In the genomic region with DNA sequence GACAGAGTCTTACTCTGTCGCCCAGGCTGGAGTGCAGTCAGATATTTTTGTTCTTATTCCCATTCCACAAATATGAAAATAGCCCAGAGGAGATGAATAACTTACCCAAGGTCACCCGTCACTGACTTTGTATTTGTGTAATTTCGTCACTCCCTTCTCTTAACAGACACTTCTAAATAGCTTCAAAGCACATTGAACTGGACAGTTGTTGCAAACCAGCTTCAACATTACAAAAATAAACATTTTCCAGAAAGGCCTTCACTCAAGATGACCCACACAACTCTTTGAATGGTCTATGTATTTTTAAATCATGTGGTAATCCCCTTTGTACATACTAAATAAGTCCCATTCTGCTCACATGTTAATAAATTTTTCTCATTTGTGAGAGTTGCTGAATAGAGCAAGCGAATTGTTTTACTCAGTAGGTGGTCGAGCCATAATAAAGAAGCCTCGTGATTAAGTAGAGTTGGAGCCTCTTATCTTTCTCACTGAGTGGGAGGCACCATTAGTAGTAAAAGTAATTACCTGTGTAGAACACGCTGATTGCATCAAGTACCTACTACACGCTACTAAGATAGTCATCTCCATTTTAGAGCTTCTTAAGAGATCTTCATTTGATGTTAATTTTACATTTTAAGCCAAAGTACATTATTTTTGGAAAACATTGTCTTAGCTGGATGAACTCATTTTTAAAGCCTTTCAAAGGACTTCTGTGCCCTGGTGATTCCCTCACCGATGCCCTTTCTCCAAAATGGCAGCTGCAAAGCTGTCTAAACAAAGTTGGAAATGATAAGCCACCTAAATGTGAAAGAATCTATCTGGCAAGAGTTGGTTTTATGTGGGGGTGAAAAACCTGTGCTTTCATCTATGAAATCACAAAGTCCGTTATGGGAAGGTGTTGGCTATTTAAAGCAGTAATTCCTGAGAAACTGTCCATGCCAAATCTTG, we compare ENCODE assay signal across 15 cellular contexts.
DNase-seq lines count a peak whose midpoint lies in the region; ATAC-seq and TF ChIP-seq lines count a peak whose summit lies in the region.
"Had no signal": no experiment of that assay in that cellular context is flagged by ENCODE, and none has a peak within 500 bp of the region (broad histone marks: within the 10 kb centered on the region; RNA-seq: fewer than 3 reads in every experiment).

No MANE protein-coding gene starts in this region.

- peaks cover 16% of the 10 kb centered on the region for H3K4me1 Mint-ChIP-seq in MCF 10A (ENCODE audit: insufficient read depth, unreplicated experiment)
- H3K4me1 Mint-ChIP-seq in naive thymus-derived CD8-positive, alpha-beta T cell, result peaks cover 7 to 17% (median 12%) of the 10 kb centered on the region in 4 donors
- H3K4me1 Mint-ChIP-seq: central memory CD8-positive, alpha-beta T cell; immature natural killer cell had no signal

- intact Hi-C loops in MCF 10A (cut with micrococcal nuclease), result loop anchor here (1.0 to 2.0 kb wide), 2 partner anchors 50 to 109 kb away; a partner anchor contains a TSS

- H3K36me3 Mint-ChIP-seq in MCF 10A (ENCODE audit: insufficient read depth, unreplicated experiment), result no peaks in the 10 kb centered on the region
- no peaks in the 10 kb centered on the region for H3K36me3 Mint-ChIP-seq in naive thymus-derived CD8-positive, alpha-beta T cell
- H3K36me3 Mint-ChIP-seq: immature natural killer cell; mesothelial cell of epicardium; stimulated activated naive B cell treated with anti-CD40 and anti-IgM and Interleukin-4, amounts not matched to agents 10 μg/mL and 1 μg/mL and 100 μg/mL, for 72 hours had no signal

- peak overlapping the region; percentile 44 to 50 for H3K27ac ChIP-seq in liver (ENCODE audit: low read depth in 1 of 2, low read length in 2 of 2)

- peaks cover 6 to 28% (median 19%) of the 10 kb centered on the region in 4 donors for H3K4me1 ChIP-seq in liver (ENCODE audit: control insufficient read depth in 4 of 4, insufficient read depth in 4 of 4, low read length in 3 of 4)

- 72% methylated on average over 10 of the region's 10 CpGs for WGBS in liver

- TSS peak; percentile 80 for BruUV-seq in MCF 10A (replicated peaks; lab: Mats Ljungman, UMichigan)

- H3K4me3 ChIP-seq in liver (ENCODE audit: low read depth in 1 of 3, low read length in 3 of 3), result no peak overlapping the region

- no peaks in the 10 kb centered on the region for H3K9me3 Mint-ChIP-seq in MCF 10A (ENCODE audit: unreplicated experiment)
- H3K9me3 Mint-ChIP-seq in naive thymus-derived CD8-positive, alpha-beta T cell, result no peaks in the 10 kb centered on the region
- H3K9me3 Mint-ChIP-seq: central memory CD8-positive, alpha-beta T cell; endodermal cell; mesothelial cell of epicardium; stimulated activated naive B cell treated with anti-CD40 and anti-IgM and Interleukin-4, amounts not matched to agents 10 μg/mL and 1 μg/mL and 100 μg/mL, for 72 hours had no signal

- no peak for TF ChIP-seq CTCF in MCF 10A (IDR thresholded peaks at IDR 0.05; ENCODE audit: unreplicated experiment)
- TF ChIP-seq CTCF in liver (IDR thresholded peaks at IDR 0.05; ENCODE audit: low read depth, low read length, missing input control), result no peak

- peak; percentile 4 for DNase-seq in DMS153 (lab: John Stamatoyannopoulos, UW)
- peak; percentile 24 for DNase-seq in NCI-H1417 treated with DMSO at 0.1 percent for 48 hours (lab: John Stamatoyannopoulos, UW)
- peak; percentile 36 for DNase-seq in MCF 10A (ENCODE audit: unreplicated experiment)
- no peak for DNase-seq in naive thymus-derived CD8-positive, alpha-beta T cell
- no peak for DNase-seq in NCI-H2107 treated with DMSO at 0.1 percent for 48 hours (lab: John Stamatoyannopoulos, UW; ENCODE audit: unreplicated experiment)
- no peak for DNase-seq in germinal center (ENCODE audit: low spot score)
- no peak for DNase-seq in NCI-H2029 (lab: John Stamatoyannopoulos, UW)
- DNase-seq: endodermal cell; immature natural killer cell; NCI-H2081 treated with DMSO at 0.1 percent for 48 hours; SIG-M5; stimulated activated naive B cell treated with anti-CD40 and anti-IgM and Interleukin-4, amounts not matched to agents 10 μg/mL and 1 μg/mL and 100 μg/mL, for 72 hours had no signal

- no peaks in the 10 kb centered on the region for H3K27me3 ChIP-seq in liver (ENCODE audit: control insufficient read depth in 4 of 4, insufficient read depth in 4 of 4, low read length in 3 of 4)

- peak overlapping the region; percentile 90 for H3K27ac Mint-ChIP-seq in MCF 10A (ENCODE audit: low read depth, unreplicated experiment)
- H3K27ac Mint-ChIP-seq in naive thymus-derived CD8-positive, alpha-beta T cell, result no peak overlapping the region
- H3K27ac Mint-ChIP-seq: endodermal cell; immature natural killer cell; mesothelial cell of epicardium; stimulated activated naive B cell treated with anti-CD40 and anti-IgM and Interleukin-4, amounts not matched to agents 10 μg/mL and 1 μg/mL and 100 μg/mL, for 72 hours had no signal

- H3K27me3 Mint-ChIP-seq in MCF 10A (ENCODE audit: insufficient read depth, unreplicated experiment), result no peaks in the 10 kb centered on the region
- no peaks in the 10 kb centered on the region for H3K27me3 Mint-ChIP-seq in naive thymus-derived CD8-positive, alpha-beta T cell
- H3K27me3 Mint-ChIP-seq: stimulated activated naive B cell treated with anti-CD40 and anti-IgM and Interleukin-4, amounts not matched to agents 10 μg/mL and 1 μg/mL and 100 μg/mL, for 72 hours had no signal

- CTCF ChIA-PET in MCF 10A (lab: Yijun Ruan, JAX), result interaction anchor here (0.6 to 2.2 kb wide), 11 partner anchors 9 to 1573 kb away, joined by 3 to 9 read pairs (median 4); no protein-coding TSS in a partner anchor

- no peaks in the 10 kb centered on the region for H3K9me3 ChIP-seq in liver (ENCODE audit: control insufficient read depth in 4 of 4, low read length in 3 of 4)

- H3K4me3 Mint-ChIP-seq in MCF 10A (ENCODE audit: unreplicated experiment), result peak overlapping the region; percentile 59
- no peak overlapping the region for H3K4me3 Mint-ChIP-seq in naive thymus-derived CD8-positive, alpha-beta T cell
- H3K4me3 Mint-ChIP-seq: central memory CD8-positive, alpha-beta T cell; endodermal cell; immature natural killer cell; mesothelial cell of epicardium; stimulated activated naive B cell treated with anti-CD40 and anti-IgM and Interleukin-4, amounts not matched to agents 10 μg/mL and 1 μg/mL and 100 μg/mL, for 72 hours had no signal

- no peak for TF ChIP-seq RAD21 in liver (IDR thresholded peaks at IDR 0.05)

- POLR2A ChIA-PET in MCF 10A (lab: Yijun Ruan, JAX), result interaction anchor here (0.6 to 5.2 kb wide), 18 partner anchors 8 to 1094 kb away, joined by 3 to 34 read pairs (median 5); no protein-coding TSS in a partner anchor
- POLR2A ChIA-PET in naive thymus-derived CD8-positive, alpha-beta T cell (lab: Charles Lee), result no interaction called here

- H3K9ac ChIP-seq in liver (ENCODE audit: low read depth in 1 of 2, low read length in 2 of 2), result no peak overlapping the region

- no peak for ATAC-seq in naive thymus-derived CD8-positive, alpha-beta T cell
- ATAC-seq: stimulated activated naive B cell treated with anti-CD40 and anti-IgM and Interleukin-4, amounts not matched to agents 10 μg/mL and 1 μg/mL and 100 μg/mL, for 72 hours had no signal

- no peaks in the 10 kb centered on the region for H3K36me3 ChIP-seq in liver (ENCODE audit: control insufficient read depth in 4 of 4, insufficient read depth in 3 of 4, low read depth in 1 of 4, low read length in 3 of 4)

TF ChIP-seq in liver, 16 proteins besides CTCF, POLR2A, EP300 and RAD21:
- TF ChIP-seq, protein P1, sequence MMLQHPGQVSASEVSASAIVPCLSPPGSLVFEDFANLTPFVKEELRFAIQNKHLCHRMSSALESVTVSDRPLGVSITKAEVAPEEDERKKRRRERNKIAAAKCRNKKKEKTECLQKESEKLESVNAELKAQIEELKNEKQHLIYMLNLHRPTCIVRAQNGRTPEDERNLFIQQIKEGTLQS (IDR thresholded peaks at IDR 0.05), result no peak
- TF ChIP-seq EGR1 (IDR thresholded peaks at IDR 0.05; ENCODE audit: low read depth in 2 of 2) (no peak), YY1 (IDR thresholded peaks at IDR 0.05) (peak; percentile 26), SP1 (IDR thresholded peaks at IDR 0.05) (no peak), RXRA (IDR thresholded peaks at IDR 0.05) (peak in 1 of 2 donors; percentile 39), HNF4A (conservative IDR thresholded peaks at IDR 0.05) (peak; percentile 27 to 29)
- TF ChIP-seq, protein P2, sequence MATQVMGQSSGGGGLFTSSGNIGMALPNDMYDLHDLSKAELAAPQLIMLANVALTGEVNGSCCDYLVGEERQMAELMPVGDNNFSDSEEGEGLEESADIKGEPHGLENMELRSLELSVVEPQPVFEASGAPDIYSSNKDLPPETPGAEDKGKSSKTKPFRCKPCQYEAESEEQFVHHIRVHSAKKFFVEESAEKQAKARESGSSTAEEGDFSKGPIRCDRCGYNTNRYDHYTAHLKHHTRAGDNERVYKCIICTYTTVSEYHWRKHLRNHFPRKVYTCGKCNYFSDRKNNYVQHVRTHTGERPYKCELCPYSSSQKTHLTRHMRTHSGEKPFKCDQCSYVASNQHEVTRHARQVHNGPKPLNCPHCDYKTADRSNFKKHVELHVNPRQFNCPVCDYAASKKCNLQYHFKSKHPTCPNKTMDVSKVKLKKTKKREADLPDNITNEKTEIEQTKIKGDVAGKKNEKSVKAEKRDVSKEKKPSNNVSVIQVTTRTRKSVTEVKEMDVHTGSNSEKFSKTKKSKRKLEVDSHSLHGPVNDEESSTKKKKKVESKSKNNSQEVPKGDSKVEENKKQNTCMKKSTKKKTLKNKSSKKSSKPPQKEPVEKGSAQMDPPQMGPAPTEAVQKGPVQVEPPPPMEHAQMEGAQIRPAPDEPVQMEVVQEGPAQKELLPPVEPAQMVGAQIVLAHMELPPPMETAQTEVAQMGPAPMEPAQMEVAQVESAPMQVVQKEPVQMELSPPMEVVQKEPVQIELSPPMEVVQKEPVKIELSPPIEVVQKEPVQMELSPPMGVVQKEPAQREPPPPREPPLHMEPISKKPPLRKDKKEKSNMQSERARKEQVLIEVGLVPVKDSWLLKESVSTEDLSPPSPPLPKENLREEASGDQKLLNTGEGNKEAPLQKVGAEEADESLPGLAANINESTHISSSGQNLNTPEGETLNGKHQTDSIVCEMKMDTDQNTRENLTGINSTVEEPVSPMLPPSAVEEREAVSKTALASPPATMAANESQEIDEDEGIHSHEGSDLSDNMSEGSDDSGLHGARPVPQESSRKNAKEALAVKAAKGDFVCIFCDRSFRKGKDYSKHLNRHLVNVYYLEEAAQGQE (IDR thresholded peaks at IDR 0.05), result no peak

Comparison
In these comparisons a context has a peak if more than half of its experiments do, and no peak if none do; other contexts are left out.
1. DNase-seq: peak in DMS153 (single experiment), NCI-H1417 treated with DMSO at 0.1 percent for 48 hours (single experiment) and MCF 10A (single experiment); none in naive thymus-derived CD8-positive, alpha-beta T cell (0 of 10), NCI-H2107 treated with DMSO at 0.1 percent for 48 hours (single experiment), germinal center (single experiment) and NCI-H2029 (single experiment).